Comparison of ENCODE assay signal across 8 cellular contexts in the genomic region with DNA sequence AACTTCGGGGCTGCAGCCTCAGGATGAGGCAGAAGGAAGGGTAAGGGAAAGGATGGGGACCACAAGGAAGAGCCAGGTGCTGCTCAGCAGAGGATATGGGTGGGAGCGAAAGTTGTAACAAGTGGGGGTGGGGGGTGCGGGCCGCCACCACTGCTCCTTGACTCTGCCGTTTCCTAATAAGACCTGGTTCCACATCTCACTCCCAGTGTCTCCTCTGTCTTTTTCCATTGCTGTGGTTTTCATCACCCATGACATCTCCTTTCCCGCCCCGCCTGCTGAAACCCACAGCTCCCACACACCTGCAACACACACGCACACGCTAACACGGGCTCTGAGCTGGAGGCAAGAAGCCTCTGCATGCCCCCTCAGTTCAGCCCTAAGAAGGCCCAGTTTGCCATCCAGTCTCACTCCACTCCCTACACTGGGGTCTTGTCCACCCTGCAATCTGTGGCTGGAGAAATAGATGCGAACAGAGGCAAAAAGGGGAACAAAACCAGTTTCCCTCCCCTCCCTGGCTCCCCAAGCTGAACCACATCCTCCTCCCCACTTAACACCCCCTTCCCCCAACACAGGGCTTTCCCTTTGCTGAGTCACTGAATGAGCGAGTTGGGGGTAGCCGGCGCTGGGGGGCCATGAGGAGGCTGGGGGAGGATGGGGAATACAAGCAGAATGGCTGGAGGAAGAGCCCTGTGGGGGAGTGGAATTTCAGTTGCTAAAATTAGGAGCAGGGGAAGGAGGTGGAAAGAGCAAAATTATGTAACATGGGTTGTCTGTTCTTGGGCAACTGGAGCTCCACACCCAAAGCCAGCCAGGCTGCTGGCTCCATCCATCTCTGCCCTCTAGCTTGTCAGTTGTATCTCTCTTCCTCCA. TPM values are rescaled to one million over a fixed set of nuclear protein-coding genes. Genes with fewer than 3 reads are reported as not detected.
DNase-seq lines count a peak whose midpoint lies in the region; ATAC-seq, FAIRE-seq and TF ChIP-seq lines count a peak whose summit lies in the region.

No MANE protein-coding gene starts in this region.

- H3K9me3 Mint-ChIP-seq in astrocyte (ENCODE audit: unreplicated experiment) = peaks cover 2% of the 10 kb centered on the region

- TF ChIP-seq EP300 in transverse colon (IDR thresholded peaks at IDR 0.05; ENCODE audit: low read depth) = no peak

- no peak overlapping the region for H3K4ac ChIP-seq in mesendoderm (ENCODE audit: low read depth, low read length)

- no peak overlapping the region for H2AK5ac ChIP-seq in mesendoderm (ENCODE audit: low read length)

- H3K23ac ChIP-seq in mesendoderm (ENCODE audit: low read length) = peak overlapping the region; percentile 45

- H4K20me1 ChIP-seq in astrocyte (ENCODE audit: insufficient read depth, low read length) (no peaks in the 10 kb centered on the region), mammary epithelial cell (ENCODE audit: insufficient read depth, low read length) (no peaks in the 10 kb centered on the region)

- BruUV-seq in mammary epithelial cell (replicated peaks; lab: Mats Ljungman, UMichigan) = no TSS peak

- intact Hi-C loops in transverse colon (cut with DNase I; ENCODE audit: low total_unique reads) = no loop called here
- intact Hi-C loops in mammary epithelial cell (cut with micrococcal nuclease) = no loop called here

- no peak overlapping the region for H3K56ac ChIP-seq in mesendoderm (ENCODE audit: low read length)

- no peak overlapping the region for H3K18ac ChIP-seq in mesendoderm (ENCODE audit: low read length)

- H3K27me3 ChIP-seq in astrocyte (ENCODE audit: insufficient read depth, low read length) = no peaks in the 10 kb centered on the region
- H3K27me3 ChIP-seq in mesendoderm (ENCODE audit: insufficient read depth, low read length, poor library complexity) = no peaks in the 10 kb centered on the region
- H3K27me3 ChIP-seq in transverse colon = no peaks in the 10 kb centered on the region
- no peaks in the 10 kb centered on the region for H3K27me3 ChIP-seq in mammary epithelial cell (ENCODE audit: insufficient read depth, low read length)

- H3K27ac ChIP-seq in astrocyte (ENCODE audit: low read depth, low read length) (peak overlapping the region; percentile 61), mesendoderm (ENCODE audit: low read depth, low read length) (peak overlapping the region; percentile 26), transverse colon (peak overlapping the region; percentile 32 to 69 (median 63)), mammary epithelial cell (ENCODE audit: insufficient read depth, low read depth, low read length) (no peak overlapping the region)

- no peak for TF ChIP-seq POLR2A in transverse colon (IDR thresholded peaks at IDR 0.05)

- H2BK15ac ChIP-seq in mesendoderm (replicated peaks; ENCODE audit: low read depth) = no peak overlapping the region

- no peak overlapping the region for H2BK5ac ChIP-seq in mesendoderm (ENCODE audit: low read length)

- DNase-seq in T follicular helper cell (ENCODE audit: low read depth) (peak; percentile 57), astrocyte (ENCODE audit: low read depth) (no peak), mesendoderm (no peak), transverse colon (peak; percentile 42), mammary epithelial cell (no peak), mesenteric fat pad (ENCODE audit: low spot score) (no peak)

- H4K8ac ChIP-seq in mesendoderm (ENCODE audit: low read depth, low read length) = no peak overlapping the region

- CTCF ChIA-PET in mammary epithelial cell (lab: Charles Lee; ENCODE audit: low non-redundant PET) = no interaction called here

- H3K27me3 Mint-ChIP-seq in astrocyte (ENCODE audit: low read depth, unreplicated experiment) = no peaks in the 10 kb centered on the region

- H3K9me3 ChIP-seq in astrocyte (ENCODE audit: insufficient read depth, low read depth, low read length) = no peaks in the 10 kb centered on the region
- no peaks in the 10 kb centered on the region for H3K9me3 ChIP-seq in transverse colon
- H3K9me3 ChIP-seq in mammary epithelial cell (replicated peaks; ENCODE audit: insufficient read depth, low read length) = no peaks in the 10 kb centered on the region

- peak overlapping the region; percentile 7 for H2BK120ac ChIP-seq in mesendoderm (ENCODE audit: low read depth, low read length)

- no peaks in the 10 kb centered on the region for H3K79me1 ChIP-seq in mesendoderm (ENCODE audit: low read length)

- peak; percentile 18 for ATAC-seq in GM18907 (IDR thresholded peaks at IDR 0.05; ENCODE audit: unreplicated experiment)
- ATAC-seq in HG03457 (IDR thresholded peaks at IDR 0.05; ENCODE audit: unreplicated experiment) = no peak

- TF ChIP-seq CTCF in astrocyte (IDR thresholded peaks at IDR 0.05; ENCODE audit: insufficient read depth, low read depth, low read length) (no peak), transverse colon (IDR thresholded peaks at IDR 0.05) (no peak), mammary epithelial cell (conservative IDR thresholded peaks at IDR 0.05 in 1 of 2, IDR thresholded peaks at IDR 0.05 in 1 of 2; ENCODE audit: extremely low read depth in 1 of 2, insufficient read depth in 1 of 2, low read depth in 1 of 2, low read length in 2 of 2) (no peak)

- H3K36me3 Mint-ChIP-seq in astrocyte (ENCODE audit: low read depth, unreplicated experiment) = peaks cover 21% of the 10 kb centered on the region

- in situ Hi-C loops in transverse colon (cut with MboI; ENCODE audit: low pct_ligation_motif_present in 1 of 4, low pct_unique_long_range_greater_than_20kb in 1 of 4, low sequenced_read_pairs in 3 of 4) (no loop called here), mammary epithelial cell (cut with MboI; ENCODE audit: low sequenced_read_pairs in 2 of 2) (no loop called here)

- no peak overlapping the region for H2AFZ ChIP-seq in astrocyte (ENCODE audit: low read depth, low read length)
- no peak overlapping the region for H2AFZ ChIP-seq in mammary epithelial cell (ENCODE audit: low read depth, low read length)

- H3K36me3 ChIP-seq in astrocyte (ENCODE audit: insufficient read depth, low read length) (peaks cover 4% of the 10 kb centered on the region), mesendoderm (ENCODE audit: control insufficient read depth, insufficient read depth, low read length) (peaks cover 6% of the 10 kb centered on the region), transverse colon (peaks cover 0 to 16% (median 6%) of the 10 kb centered on the region in 4 donors), mammary epithelial cell (ENCODE audit: insufficient read depth, low read length) (peaks cover 8% of the 10 kb centered on the region)

- H3K27ac Mint-ChIP-seq in astrocyte (ENCODE audit: unreplicated experiment) = peak overlapping the region; percentile 96

- H4K5ac ChIP-seq in mesendoderm (ENCODE audit: low read length) = no peak overlapping the region

- WGBS in mesendoderm (ENCODE audit: extremely low coverage, insufficient coverage, low lambda C conversion rate) = no CpG with 5 or more reads among the region's 14 CpGs
- WGBS in transverse colon (ENCODE audit: low coverage in 1 of 2), 2 donors = 69 to 85% methylated on average over 5 to 14 of the region's 14 CpGs
- 95% methylated on average over 10 of the region's 14 CpGs for WGBS in mammary epithelial cell (ENCODE audit: low coverage, missing lambda C conversion rate)

- H3K79me2 ChIP-seq in astrocyte (ENCODE audit: insufficient read depth, low read length) (peaks cover 4% of the 10 kb centered on the region), mesendoderm (ENCODE audit: control insufficient read depth, insufficient read depth, low read length) (no peaks in the 10 kb centered on the region), mammary epithelial cell (ENCODE audit: insufficient read depth, low read length) (peaks cover 12% of the 10 kb centered on the region)

- FAIRE-seq in astrocyte (lab: Jason Lieb, UNC) = no peak

- H3K4me3 ChIP-seq in astrocyte (ENCODE audit: insufficient read depth, low read depth, low read length) (no peak overlapping the region), mesendoderm (ENCODE audit: low read length) (no peak overlapping the region), transverse colon (no peak overlapping the region), mammary epithelial cell (replicated peaks in 1 of 3; ENCODE audit: insufficient read depth in 1 of 3, low read depth in 2 of 3, low read length in 3 of 3) (no peak overlapping the region)

- H3K9ac ChIP-seq in astrocyte (ENCODE audit: low read length) (peak overlapping the region; percentile 40), mesendoderm (ENCODE audit: low read length) (no peak overlapping the region), mammary epithelial cell (ENCODE audit: insufficient read depth, low read length) (no peak overlapping the region)

- H3K4me2 ChIP-seq in astrocyte (ENCODE audit: low read length) (peak overlapping the region; percentile 72), mesendoderm (ENCODE audit: low read length) (no peak overlapping the region), mammary epithelial cell (ENCODE audit: insufficient read depth, low read depth, low read length) (no peak overlapping the region)

- H3K4me1 ChIP-seq in astrocyte (ENCODE audit: insufficient read depth, low read length) = peaks cover 29% of the 10 kb centered on the region
- peaks cover 7% of the 10 kb centered on the region for H3K4me1 ChIP-seq in mesendoderm (ENCODE audit: control insufficient read depth, low read depth, low read length)
- H3K4me1 ChIP-seq in transverse colon = peaks cover 0 to 35% (median 7%) of the 10 kb centered on the region in 4 donors
- H3K4me1 ChIP-seq in mammary epithelial cell (ENCODE audit: insufficient read depth, low read length) = peaks cover 18% of the 10 kb centered on the region

- peak overlapping the region; percentile 71 for H3K4me3 Mint-ChIP-seq in astrocyte (ENCODE audit: unreplicated experiment)

- H3K4me1 Mint-ChIP-seq in astrocyte (ENCODE audit: low read depth, unreplicated experiment) = peaks cover 35% of the 10 kb centered on the region

- dilution Hi-C loops in mammary epithelial cell (cut with HindIII; ENCODE audit: low sequenced_read_pairs) = no loop called here

RNA-seq across cellular contexts. Expression of a gene that starts 11.5 kb away (rescaled TPM):
- 18.8 and 20.4 TPM in 2 replicates for total RNA-seq in astrocyte
- 8.4 TPM for polyA plus RNA-seq in mesendoderm (2013, experiment 1 of 2)
- 9.6 TPM for polyA plus RNA-seq in mesendoderm (2013, experiment 2 of 2)
- total RNA-seq in transverse colon = 10 to 100 TPM; 13.7 to 29.5 (median 22.9) TPM
- total RNA-seq in mammary epithelial cell = 10 to 100 TPM; 22.0 to 24.2 TPM
- 7.7 TPM for polyA plus RNA-seq in mammary epithelial cell
- polyA minus RNA-seq in mammary epithelial cell = 2.4 TPM
- total RNA-seq in mesenteric fat pad = 11.4 TPM

RNA-seq across cellular contexts. Expression of a gene that starts 12.5 kb away (rescaled TPM):
- 2.6 and 3.4 TPM in 2 replicates for total RNA-seq in astrocyte
- 1.2 TPM for polyA plus RNA-seq in mesendoderm (2013, experiment 1 of 2)
- 1.3 TPM for polyA plus RNA-seq in mesendoderm (2013, experiment 2 of 2)
- under 1 TPM in 2 of 4 donors, not detected in 2; 0.82 to 0.95 TPM for total RNA-seq in transverse colon
- total RNA-seq in mammary epithelial cell = 1 to 10 TPM in 1 of 2 donors, under 1 TPM in 1; 0.80 to 1.5 TPM
- 1.1 TPM for polyA plus RNA-seq in mammary epithelial cell
- polyA minus RNA-seq in mammary epithelial cell = not detected
- 1.1 TPM for total RNA-seq in mesenteric fat pad

RNA-seq across cellular contexts. Expression of a gene that starts 13.2 kb away (rescaled TPM):
- not detected in 2 replicates for total RNA-seq in astrocyte
- 0.03 TPM for polyA plus RNA-seq in mesendoderm (2013, experiment 1 of 2)
- polyA plus RNA-seq in mesendoderm (2013, experiment 2 of 2) = not detected
- total RNA-seq in transverse colon = not detected
- not detected for total RNA-seq in mammary epithelial cell
- polyA plus RNA-seq in mammary epithelial cell = not detected
- polyA minus RNA-seq in mammary epithelial cell = not detected
- not detected for total RNA-seq in mesenteric fat pad

RNA-seq across cellular contexts. Expression of a gene that starts 16.5 kb away (rescaled TPM):
- 0.79 and 1.2 TPM in 2 replicates for total RNA-seq in astrocyte
- 0.04 TPM for polyA plus RNA-seq in mesendoderm (2013, experiment 1 of 2)
- polyA plus RNA-seq in mesendoderm (2013, experiment 2 of 2) = 0.03 TPM
- 1 to 10 TPM in 1 of 4 donors, under 1 TPM in 1, not detected in 2; 0.41 to 1.1 TPM for total RNA-seq in transverse colon
- total RNA-seq in mammary epithelial cell = under 1 TPM in 1 of 2 donors, not detected in 1; 0.59 TPM
- polyA plus RNA-seq in mammary epithelial cell = 0.08 TPM
- polyA minus RNA-seq in mammary epithelial cell = not detected
- total RNA-seq in mesenteric fat pad = 1.2 TPM

RNA-seq across cellular contexts. Expression of a gene that starts 17.1 kb away (rescaled TPM):
- 284 and 294 TPM in 2 replicates for total RNA-seq in astrocyte
- 405 TPM for polyA plus RNA-seq in mesendoderm (2013, experiment 1 of 2)
- 409 TPM for polyA plus RNA-seq in mesendoderm (2013, experiment 2 of 2)
- 100 to 1,000 TPM; 147 to 519 (median 271) TPM for total RNA-seq in transverse colon
- 100 to 1,000 TPM; 263 to 409 TPM for total RNA-seq in mammary epithelial cell
- polyA plus RNA-seq in mammary epithelial cell = 675 TPM
- polyA minus RNA-seq in mammary epithelial cell = 934 TPM
- 268 TPM for total RNA-seq in mesenteric fat pad

Comparison
In these comparisons a context has a peak if more than half of its experiments do, and no peak if none do; other contexts are left out.
1. DNase-seq: peak in T follicular helper cell (single experiment) and transverse colon (single experiment); none in astrocyte (single experiment), mesendoderm (single experiment), mammary epithelial cell (single experiment) and mesenteric fat pad (single experiment).